1 cellular context compared by ENCODE assay signal in genomic region chr1:1294250-1294890, GRCh38.
TF ChIP-seq lines count a peak whose summit lies in the region.

No MANE protein-coding gene starts in this region.

TF ChIP-seq in H1, 55 proteins besides CTCF, POLR2A, EP300 and RAD21:
- TF ChIP-seq HDAC6 (IDR thresholded peaks at IDR 0.05; ENCODE audit: low read depth, low read length) (no peak), BCL11A (IDR thresholded peaks at IDR 0.05; ENCODE audit: low read depth in 2 of 2, low read length in 2 of 2) (no peak), RFX5 (IDR thresholded peaks at IDR 0.05; ENCODE audit: borderline replicate concordance, low read depth, low read length) (no peak), ATF3 (IDR thresholded peaks at IDR 0.05; ENCODE audit: insufficient read depth, low read depth, low read length) (no peak), SP2 (IDR thresholded peaks at IDR 0.05; ENCODE audit: low read length) (no peak), CHD2 (IDR thresholded peaks at IDR 0.05; ENCODE audit: low read length) (no peak), MAFK (IDR thresholded peaks at IDR 0.05; ENCODE audit: low read depth, low read length) (no peak), SAP30 (IDR thresholded peaks at IDR 0.05; ENCODE audit: insufficient read depth, insufficient replicate concordance, low read length) (no peak), CBX8 (IDR thresholded peaks at IDR 0.05; ENCODE audit: borderline replicate concordance, low read depth, low read length) (no peak), CEBPB (IDR thresholded peaks at IDR 0.05; ENCODE audit: low read depth, low read length) (no peak), CREB1 (IDR thresholded peaks at IDR 0.05) (no peak)
